In the genomic region with DNA sequence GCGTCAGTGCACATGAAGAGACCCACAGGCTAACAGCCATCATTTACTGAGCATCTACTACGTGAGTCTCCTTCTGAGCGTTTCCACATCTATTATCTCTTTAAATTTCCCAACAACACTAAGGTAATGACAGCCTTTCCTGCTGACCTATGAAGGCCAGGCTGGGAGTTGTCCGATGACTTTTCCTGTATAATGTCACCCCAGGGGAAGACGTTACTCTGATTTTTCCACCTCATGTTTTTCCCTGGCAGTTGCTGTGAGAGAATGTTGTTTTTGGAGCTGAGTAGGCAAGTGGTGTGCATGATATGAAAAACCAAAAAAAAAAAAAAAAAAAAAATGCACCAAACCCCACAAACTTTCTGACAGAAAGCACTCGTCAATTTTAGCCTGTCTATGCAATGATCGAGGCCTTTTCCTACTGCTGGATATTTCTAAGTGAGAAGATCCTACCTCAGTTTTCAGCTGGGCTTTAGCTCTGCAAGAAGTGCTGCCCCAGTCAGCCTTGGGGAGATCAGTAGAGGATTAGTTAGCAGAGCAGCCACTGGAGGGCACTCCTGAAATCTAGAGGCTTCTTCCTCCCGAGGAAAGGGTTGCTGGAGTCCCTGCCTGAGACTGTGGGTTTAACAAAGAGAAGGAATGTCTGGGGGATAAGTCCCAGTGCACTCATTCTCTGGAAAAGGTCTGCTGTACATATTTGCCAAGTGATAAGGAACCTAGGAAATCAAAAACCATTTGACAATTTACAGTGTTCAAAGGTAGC, we compare ENCODE assay signal across 8 cellular contexts.
DNase-seq lines count a peak whose midpoint lies in the region; ATAC-seq and TF ChIP-seq lines count a peak whose summit lies in the region.

No MANE protein-coding gene starts in this region.

- no peaks in the 10 kb centered on the region for H3K36me3 Mint-ChIP-seq in chondrocyte (ENCODE audit: low read depth)

- intact Hi-C loops in left lung (cut with DNase I) (no loop called here), uterus (cut with DNase I; ENCODE audit: low total_unique reads) (no loop called here)

- peak overlapping the region; percentile 28 for H3K4me3 Mint-ChIP-seq in chondrocyte (ENCODE audit: unreplicated experiment)

- TF ChIP-seq CTCF in chondrocyte (IDR thresholded peaks at IDR 0.05) (peak; percentile 85), left lung (IDR thresholded peaks at IDR 0.05) (peak; percentile 27 to 33), uterus (IDR thresholded peaks at IDR 0.05) (peak; percentile 20 to 49 (median 38))

- H3K27me3 ChIP-seq in left lung: no peaks in the 10 kb centered on the region
- H3K27me3 ChIP-seq in uterus: no peaks in the 10 kb centered on the region

- DNase-seq in CD1c-positive myeloid dendritic cell (ENCODE audit: extremely low spot score) (peak; percentile 33), NCI-H82 (lab: John Stamatoyannopoulos, UW) (peak; percentile 92), chondrocyte (ENCODE audit: low spot score) (no peak), left lung (peak in 1 of 2 donors; percentile 49), uterus (peak; percentile 46 to 52), mesenteric fat pad (ENCODE audit: low spot score) (no peak)

- no peaks in the 10 kb centered on the region for H3K36me3 ChIP-seq in left lung
- no peaks in the 10 kb centered on the region for H3K36me3 ChIP-seq in uterus

- peaks cover 5 to 10% of the 10 kb centered on the region in 2 donors for H3K4me1 ChIP-seq in left lung
- peaks cover 0 to 5% of the 10 kb centered on the region in 2 donors for H3K4me1 ChIP-seq in uterus

- H3K4me1 Mint-ChIP-seq in chondrocyte (ENCODE audit: low read depth): peaks cover 75% of the 10 kb centered on the region

- H3K27ac ChIP-seq in left lung: no peak overlapping the region
- peak overlapping the region; percentile 62 to 78 for H3K27ac ChIP-seq in uterus

- peak overlapping the region; percentile 96 for H3K27ac Mint-ChIP-seq in chondrocyte (ENCODE audit: unreplicated experiment)

- no peaks in the 10 kb centered on the region for H3K27me3 Mint-ChIP-seq in chondrocyte (ENCODE audit: low read depth)

- peak; percentile 65 for ATAC-seq in GM18858 (IDR thresholded peaks at IDR 0.05; ENCODE audit: unreplicated experiment)
- peak; percentile 65 for ATAC-seq in HG03439 (IDR thresholded peaks at IDR 0.05; ENCODE audit: unreplicated experiment)
- peak; percentile 91 for ATAC-seq in left lung

- TF ChIP-seq POLR2A in uterus (IDR thresholded peaks at IDR 0.05): no peak

- H3K4me3 ChIP-seq in left lung (no peak overlapping the region), uterus (no peak overlapping the region)

- H3K9me3 Mint-ChIP-seq in chondrocyte (ENCODE audit: low read depth): no peaks in the 10 kb centered on the region

- no peaks in the 10 kb centered on the region for H3K9me3 ChIP-seq in left lung
- H3K9me3 ChIP-seq in uterus: no peaks in the 10 kb centered on the region

Comparison
In these comparisons a context has a peak if more than half of its experiments do, and no peak if none do; other contexts are left out.
1. DNase-seq: peak in CD1c-positive myeloid dendritic cell (single experiment), NCI-H82 (single experiment) and uterus (2 of 2); none in chondrocyte (single experiment) and mesenteric fat pad (single experiment).
2. CTCF ChIP-seq: peak in every context shown above with its lines; median percentile 85 in chondrocyte; 38 in uterus; 30 in left lung.
3. H3K27ac ChIP-seq: peak in uterus (2 of 2); none in left lung (0 of 2).
4. Peak in every context shown above with its lines, with median percentiles within 50 percentile points of each other: ATAC-seq.